In genomic region chr7:157738064-157738460, GRCh38 we compare ENCODE assay signal across 22 cellular contexts.
DNase-seq lines count a peak whose midpoint lies in the region; ATAC-seq, FAIRE-seq and TF ChIP-seq lines count a peak whose summit lies in the region.
"Had no signal": no experiment of that assay in that cellular context is flagged by ENCODE, and none has a peak within 500 bp of the region (broad histone marks: within the 10 kb centered on the region; RNA-seq: fewer than 3 reads in every experiment).

No MANE protein-coding gene starts in this region.

- H2AFZ ChIP-seq in H1 (ENCODE audit: low read length) = no peak overlapping the region
- H2AFZ ChIP-seq in neural cell (ENCODE audit: low read depth, low read length) = no peak overlapping the region

- no peak overlapping the region for H4K91ac ChIP-seq in H1 (replicated peaks; ENCODE audit: insufficient read length, low read length)

- no peak overlapping the region for H2BK5ac ChIP-seq in H1 (ENCODE audit: low read depth, low read length)

- no peak overlapping the region for H2AK5ac ChIP-seq in H1 (ENCODE audit: low read depth, low read length)

- no peak for TF ChIP-seq POLR2A in H1 (IDR thresholded peaks at IDR 0.05; ENCODE audit: control extremely low read depth in 1 of 2, low read depth in 2 of 2, low read length in 2 of 2)

- H3K23me2 ChIP-seq in H1 (ENCODE audit: low read depth, low read length) = no peaks in the 10 kb centered on the region

- H3K4me2 ChIP-seq in H1 (ENCODE audit: insufficient read depth in 1 of 2, low read depth in 2 of 2, low read length in 2 of 2) (no peak overlapping the region), neural cell (ENCODE audit: low read length) (no peak overlapping the region)
- H3K4me2 ChIP-seq: SK-N-SH had no signal

- H3K4me1 Mint-ChIP-seq in natural killer cell treated with Interleukin-12 subunit alpha and Interleukin-12 subunit beta and Interleukin-15 and Interleukin-18, amount 100 ng/mL, for 72 hours (ENCODE audit: low read depth in 2 of 2) = no peaks in the 10 kb centered on the region
- H3K4me1 Mint-ChIP-seq in natural killer cell = no peaks in the 10 kb centered on the region
- H3K4me1 Mint-ChIP-seq: activated CD8-positive, alpha-beta memory T cell treated with anti-CD3 and anti-CD28 coated beads, Interleukin-2, amount 10 ng/mL, durations not matched to agents 7 days and 5 days; activated T-helper 17 cell treated with anti-CD3 and anti-CD28 coated beads, Interleukin-2, amount 50 U/mL, for 72 hours; central memory CD8-positive, alpha-beta T cell; immature natural killer cell had no signal

- no peaks in the 10 kb centered on the region for H3K36me3 Mint-ChIP-seq in natural killer cell treated with Interleukin-12 subunit alpha and Interleukin-12 subunit beta and Interleukin-15 and Interleukin-18, amount 100 ng/mL, for 72 hours
- no peaks in the 10 kb centered on the region for H3K36me3 Mint-ChIP-seq in natural killer cell
- H3K36me3 Mint-ChIP-seq: activated CD8-positive, alpha-beta memory T cell treated with anti-CD3 and anti-CD28 coated beads, Interleukin-2, amount 10 ng/mL, durations not matched to agents 7 days and 5 days; immature natural killer cell had no signal

- H3K4ac ChIP-seq in H1 (replicated peaks; ENCODE audit: insufficient read length, low read depth, low read length) = no peak overlapping the region

- no peak overlapping the region for H3K27ac ChIP-seq in H1 (ENCODE audit: low read depth, low read length)
- no peak overlapping the region for H3K27ac ChIP-seq in neural cell (ENCODE audit: low read length)
- H3K27ac ChIP-seq: heart left ventricle, vagina had no signal

- peaks cover 0 to 9% (median 5%) of the 10 kb centered on the region in 4 experiments; a peak in 4 of 7 replicates for H3K4me1 ChIP-seq in H1 (replicated peaks in 1 of 4; ENCODE audit: control insufficient read depth in 3 of 4, insufficient read depth in 4 of 4, low read length in 3 of 4)
- H3K4me1 ChIP-seq: heart left ventricle, vagina had no signal

- no peak overlapping the region for H3K56ac ChIP-seq in H1 (replicated peaks; ENCODE audit: insufficient read length, low read depth, low read length)

- TF ChIP-seq RAD21 in H1 (IDR thresholded peaks at IDR 0.05 in 1 of 2, conservative IDR thresholded peaks at IDR 0.05 in 1 of 2; ENCODE audit: low read depth in 2 of 2, low read length in 2 of 2) = no peak
- TF ChIP-seq RAD21 in neural cell (conservative IDR thresholded peaks at IDR 0.05) = no peak

- 0 out of 2 replicates have a peak overlapping the region, but pooled peaks have one; percentile 0 for H2BK12ac ChIP-seq in H1 (ENCODE audit: low read depth, low read length)

- WGBS in H1 (ENCODE audit: extremely low coverage in 1 of 2, insufficient coverage in 1 of 2, insufficient read length in 1 of 2, insufficient replicate concordance in 2 of 2, low coverage in 1 of 2, low lambda C conversion rate in 2 of 2, missing lambda C conversion rate in 1 of 2), 2 experiments = 47% methylated on average over 11 of the region's 11 CpGs; no CpG with 5 or more reads in 1 of the 2 experiments

- H3K18ac ChIP-seq in H1 (ENCODE audit: extremely low read depth, low read length) = no peak overlapping the region

- H3K9me3 Mint-ChIP-seq in natural killer cell treated with Interleukin-12 subunit alpha and Interleukin-12 subunit beta and Interleukin-15 and Interleukin-18, amount 100 ng/mL, for 72 hours = no peaks in the 10 kb centered on the region
- no peaks in the 10 kb centered on the region for H3K9me3 Mint-ChIP-seq in natural killer cell
- H3K9me3 Mint-ChIP-seq: activated T-helper 17 cell treated with anti-CD3 and anti-CD28 coated beads, Interleukin-2, amount 50 U/mL, for 72 hours had no signal

- no peak overlapping the region for H2BK20ac ChIP-seq in H1 (ENCODE audit: low read length)

- H3K27me3 ChIP-seq in H1 (replicated peaks in 1 of 4; ENCODE audit: control insufficient read depth in 3 of 4, extremely low read depth in 1 of 4, insufficient read depth in 3 of 4, low read length in 3 of 4) (no peaks in the 10 kb centered on the region; a peak in 3 of 7 replicates), neural cell (ENCODE audit: insufficient read depth, low read depth, low read length) (no peaks in the 10 kb centered on the region)
- H3K27me3 ChIP-seq: vagina had no signal

- H3K9me3 ChIP-seq in H1 (ENCODE audit: insufficient read depth in 2 of 2, low read depth in 1 of 2, low read length in 1 of 2) (no peaks in the 10 kb centered on the region), neural cell (ENCODE audit: low read length) (no peaks in the 10 kb centered on the region)
- H3K9me3 ChIP-seq: heart left ventricle, SK-N-SH, vagina had no signal

- H4K8ac ChIP-seq in H1 (ENCODE audit: extremely low read depth, insufficient read depth, low read length) = no peak overlapping the region

- no peak overlapping the region for H2BK120ac ChIP-seq in H1 (replicated peaks; ENCODE audit: low read depth, low read length)

- H3K79me1 ChIP-seq in H1 (ENCODE audit: low read depth, low read length) = no peaks in the 10 kb centered on the region

- no peak overlapping the region for H3K27ac Mint-ChIP-seq in natural killer cell treated with Interleukin-12 subunit alpha and Interleukin-12 subunit beta and Interleukin-15 and Interleukin-18, amount 100 ng/mL, for 72 hours
- no peak overlapping the region for H3K27ac Mint-ChIP-seq in natural killer cell
- H3K27ac Mint-ChIP-seq: activated CD8-positive, alpha-beta memory T cell treated with anti-CD3 and anti-CD28 coated beads, Interleukin-2, amount 10 ng/mL, durations not matched to agents 7 days and 5 days; activated T-helper 17 cell treated with anti-CD3 and anti-CD28 coated beads, Interleukin-2, amount 50 U/mL, for 72 hours; immature natural killer cell had no signal

- FAIRE-seq in H1 (lab: Jason Lieb, UNC) = peak; percentile 24

- H3K9me2 ChIP-seq in neural cell (ENCODE audit: insufficient read depth, low read length) = no peaks in the 10 kb centered on the region
- H3K9me2 ChIP-seq: SK-N-SH had no signal

- H3F3A ChIP-seq in neural cell (ENCODE audit: insufficient read depth, low read length, poor library complexity, severe bottlenecking) = no peaks in the 10 kb centered on the region

- H4K20me1 ChIP-seq in H1 (replicated peaks in 1 of 2; ENCODE audit: control insufficient read depth in 1 of 2, insufficient read depth in 2 of 2, low read length in 2 of 2) (no peaks in the 10 kb centered on the region), neural cell (ENCODE audit: insufficient read depth) (no peaks in the 10 kb centered on the region)

- ATAC-seq in natural killer cell treated with Interleukin-12 subunit alpha and Interleukin-12 subunit beta and Interleukin-15 and Interleukin-18, amount 100 ng/mL, for 72 hours = no peak
- ATAC-seq in natural killer cell (no peak), GM21423 (IDR thresholded peaks at IDR 0.05; ENCODE audit: unreplicated experiment) (no peak)
- ATAC-seq: activated CD8-positive, alpha-beta memory T cell treated with anti-CD3 and anti-CD28 coated beads, Interleukin-2, amount 10 ng/mL, durations not matched to agents 7 days and 5 days; activated T-helper 17 cell treated with anti-CD3 and anti-CD28 coated beads, Interleukin-2, amount 50 U/mL, for 72 hours; effector memory CD8-positive, alpha-beta T cell had no signal

- CTCF ChIA-PET in H1 (lab: Charles Lee; ENCODE audit: partially characterized antibody) = interaction anchor here (1.1 to 1.6 kb wide), 2 partner anchors 9 to 75 kb away, joined by 3 to 8 read pairs; no protein-coding TSS in a partner anchor

- H2BK15ac ChIP-seq in H1 (ENCODE audit: low read length) = no peak overlapping the region

- no peak overlapping the region for H3K14ac ChIP-seq in H1 (ENCODE audit: insufficient read length)

- no peak overlapping the region for H3K23ac ChIP-seq in H1 (ENCODE audit: insufficient read length)

- POLR2A ChIA-PET in H1 (lab: Charles Lee; ENCODE audit: partially characterized antibody) = no interaction called here

- H3K4me3 ChIP-seq in H1 (ENCODE audit: extremely low read depth in 1 of 4, insufficient read depth in 2 of 4, low read depth in 3 of 4, low read length in 4 of 4) = no peak overlapping the region
- H3K4me3 ChIP-seq in neural cell (ENCODE audit: low read length) = no peak overlapping the region
- H3K4me3 ChIP-seq: vagina had no signal

- H3K79me2 ChIP-seq in H1 (ENCODE audit: control insufficient read depth in 1 of 2, insufficient read depth in 2 of 2, low read length in 2 of 2) = no peaks in the 10 kb centered on the region
- H3K79me2 ChIP-seq in neural cell (replicated peaks; ENCODE audit: insufficient read depth, low read length) = no peaks in the 10 kb centered on the region

- TF ChIP-seq CTCF in natural killer cell (IDR thresholded peaks at IDR 0.05) (no peak), H1 (IDR thresholded peaks at IDR 0.05; ENCODE audit: control extremely low read depth in 1 of 3, insufficient read depth in 1 of 3, low read depth in 1 of 3, low read length in 3 of 3) (no peak), neural cell (IDR thresholded peaks at IDR 0.05; ENCODE audit: poor library complexity, severe bottlenecking) (no peak)

- peak; percentile 41 for DNase-seq in natural killer cell treated with Interleukin-12 subunit alpha and Interleukin-12 subunit beta and Interleukin-15 and Interleukin-18, amount 100 ng/mL, for 72 hours (ENCODE audit: low spot score)
- no peak for DNase-seq in natural killer cell
- peak; percentile 9 to 58 for DNase-seq in H1 (ENCODE audit: low read depth in 1 of 2, low spot score in 2 of 2)
- no peak for DNase-seq in iPS-NIHi11 (ENCODE audit: low spot score)
- DNase-seq in glomerular visceral epithelial cell (ENCODE audit: extremely low spot score) = no peak
- DNase-seq in T1000 (lab: John Stamatoyannopoulos, UW) = no peak
- DNase-seq: activated CD8-positive, alpha-beta memory T cell treated with anti-CD3 and anti-CD28 coated beads, Interleukin-2, amount 10 ng/mL, durations not matched to agents 7 days and 5 days; DMS 273 treated with DMSO at 0.1 percent for 48 hours; effector memory CD8-positive, alpha-beta T cell; GF-D8; HCEC 1CT; immature natural killer cell; NCI-H1694; NCI-H226; SK-N-SH; T-helper 9 cell had no signal

- H3K36me3 ChIP-seq in H1 (ENCODE audit: control insufficient read depth in 2 of 4, insufficient read depth in 4 of 4, low read length in 3 of 4) (no peaks in the 10 kb centered on the region), neural cell (ENCODE audit: insufficient read depth, low read length) (no peaks in the 10 kb centered on the region)
- H3K36me3 ChIP-seq: heart left ventricle, vagina had no signal

- peaks cover 6 to 19% of the 10 kb centered on the region in 2 donors for H3K27me3 Mint-ChIP-seq in natural killer cell treated with Interleukin-12 subunit alpha and Interleukin-12 subunit beta and Interleukin-15 and Interleukin-18, amount 100 ng/mL, for 72 hours
- peaks cover 3 to 10% of the 10 kb centered on the region in 2 donors for H3K27me3 Mint-ChIP-seq in natural killer cell (ENCODE audit: low read depth in 2 of 2)

- H3K9ac ChIP-seq in H1 (replicated peaks in 1 of 4; ENCODE audit: extremely low read depth in 1 of 4, low read depth in 3 of 4, low read length in 3 of 4) = no peak overlapping the region
- H3K9ac ChIP-seq in neural cell (ENCODE audit: low read length) = no peak overlapping the region
- H3K9ac ChIP-seq: SK-N-SH had no signal

- intact Hi-C loops in natural killer cell (cut with micrococcal nuclease) = no loop called here

- no peak overlapping the region for H3K4me3 Mint-ChIP-seq in natural killer cell treated with Interleukin-12 subunit alpha and Interleukin-12 subunit beta and Interleukin-15 and Interleukin-18, amount 100 ng/mL, for 72 hours
- no peak overlapping the region for H3K4me3 Mint-ChIP-seq in natural killer cell
- H3K4me3 Mint-ChIP-seq: activated CD8-positive, alpha-beta memory T cell treated with anti-CD3 and anti-CD28 coated beads, Interleukin-2, amount 10 ng/mL, durations not matched to agents 7 days and 5 days; activated T-helper 17 cell treated with anti-CD3 and anti-CD28 coated beads, Interleukin-2, amount 50 U/mL, for 72 hours; central memory CD8-positive, alpha-beta T cell; effector memory CD8-positive, alpha-beta T cell; immature natural killer cell had no signal

- H4K5ac ChIP-seq in H1 (ENCODE audit: insufficient read length, low read depth, low read length) = no peak overlapping the region

- TF ChIP-seq EP300 in H1 (IDR thresholded peaks at IDR 0.05; ENCODE audit: borderline replicate concordance in 1 of 2, low read depth in 2 of 2, low read length in 2 of 2) (no peak), neural cell (conservative IDR thresholded peaks at IDR 0.05; ENCODE audit: poor library complexity, severe bottlenecking) (no peak)

Comparison
In these comparisons a context has a peak if more than half of its experiments do, and no peak if none do; other contexts are left out.
1. DNase-seq: peak in natural killer cell treated with Interleukin-12 subunit alpha and Interleukin-12 subunit beta and Interleukin-15 and Interleukin-18, amount 100 ng/mL, for 72 hours (single experiment) and H1 (2 of 2); none in natural killer cell (single experiment), iPS-NIHi11 (single experiment), glomerular visceral epithelial cell (single experiment) and T1000 (single experiment).